16 cellular contexts compared by ENCODE assay signal in the genomic region with DNA sequence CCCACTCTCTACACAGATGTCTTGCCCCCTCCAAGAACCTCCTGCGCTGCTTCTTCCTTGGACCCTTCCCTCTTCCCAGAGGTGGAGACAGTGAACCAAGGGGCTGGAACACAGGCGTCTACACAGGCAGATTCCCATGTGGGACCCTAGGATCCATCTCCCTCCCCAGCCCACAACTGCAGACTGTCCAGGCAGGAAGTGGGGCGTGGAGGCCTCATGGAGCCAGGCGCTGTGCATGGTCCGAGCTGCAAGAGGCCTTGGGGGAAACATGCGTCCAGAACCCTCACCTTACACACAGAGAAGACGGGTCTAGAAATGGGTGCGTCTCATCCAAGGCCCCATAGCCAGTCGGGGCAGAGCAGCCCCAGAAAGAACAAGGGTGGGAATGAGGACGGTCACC.
DNase-seq lines count a peak whose midpoint lies in the region; ATAC-seq, FAIRE-seq and TF ChIP-seq lines count a peak whose summit lies in the region.
"Had no signal": no experiment of that assay in that cellular context is flagged by ENCODE, and none has a peak within 500 bp of the region (broad histone marks: within the 10 kb centered on the region; RNA-seq: fewer than 3 reads in every experiment).

No MANE protein-coding gene starts in this region.

- no peaks in the 10 kb centered on the region for H3K4me1 ChIP-seq in HUES48 (ENCODE audit: control insufficient read depth, insufficient read depth, low read length)
- peaks cover 55% of the 10 kb centered on the region for H3K4me1 ChIP-seq in keratinocyte (ENCODE audit: control insufficient read depth, extremely low read depth, insufficient read depth, low read length)

- peak overlapping the region; percentile 84 for H3K27ac Mint-ChIP-seq in WTC11
- peak overlapping the region; percentile 50 for H3K27ac Mint-ChIP-seq in stimulated activated memory B cell treated with anti-CD40 and anti-IgM and Interleukin-4, amounts not matched to agents 10 μg/mL and 1 μg/mL and 100 μg/mL, for 72 hours
- H3K27ac Mint-ChIP-seq: activated naive CD8-positive, alpha-beta T cell treated with anti-CD3 and anti-CD28 coated beads, Interleukin-2, amount 10 ng/mL, durations not matched to agents 7 days and 5 days; activated T-helper 17 cell treated with anti-CD3 and anti-CD28 coated beads, Interleukin-2, amount 50 U/mL, for 72 hours had no signal

- FAIRE-seq in keratinocyte (lab: Jason Lieb, UNC), result no peak

- H4K20me1 ChIP-seq in keratinocyte (ENCODE audit: control insufficient read depth, extremely low read depth, insufficient read depth, low read length), result no peaks in the 10 kb centered on the region

- DNase-seq in WTC11 (ENCODE audit: low spot score), result no peak
- DNase-seq in keratinocyte (ENCODE audit: low read depth, low spot score), result no peak
- DNase-seq in NCI-H82 (lab: John Stamatoyannopoulos, UW), result no peak
- DNase-seq in germinal center (ENCODE audit: low spot score), result no peak
- no peak for DNase-seq in NCI-H2107 (lab: John Stamatoyannopoulos, UW)
- DNase-seq: activated naive CD8-positive, alpha-beta T cell treated with anti-CD3 and anti-CD28 coated beads, Interleukin-2, amount 10 ng/mL, durations not matched to agents 7 days and 5 days; dorsolateral prefrontal cortex; NCI-H1105; NCI-H526 treated with DMSO at 0.1 percent for 48 hours; ovary; stomach; upper lobe of right lung had no signal

- no peak overlapping the region for H3K4me3 Mint-ChIP-seq in WTC11
- no peak overlapping the region for H3K4me3 Mint-ChIP-seq in stimulated activated memory B cell treated with anti-CD40 and anti-IgM and Interleukin-4, amounts not matched to agents 10 μg/mL and 1 μg/mL and 100 μg/mL, for 72 hours
- H3K4me3 Mint-ChIP-seq: activated naive CD8-positive, alpha-beta T cell treated with anti-CD3 and anti-CD28 coated beads, Interleukin-2, amount 10 ng/mL, durations not matched to agents 7 days and 5 days; activated T-helper 17 cell treated with anti-CD3 and anti-CD28 coated beads, Interleukin-2, amount 50 U/mL, for 72 hours had no signal

- H3K27ac ChIP-seq in HUES48 (ENCODE audit: low read depth, low read length) (peak overlapping the region; percentile 14), keratinocyte (ENCODE audit: control insufficient read depth, insufficient read depth, low read length) (peak overlapping the region; percentile 98)
- H3K27ac ChIP-seq: ovary, stomach had no signal

- no peak for TF ChIP-seq CTCF in WTC11 (IDR thresholded peaks at IDR 0.05)
- no peak for TF ChIP-seq CTCF in keratinocyte (optimal IDR thresholded peaks at IDR 0.05 in 1 of 3, IDR thresholded peaks at IDR 0.05 in 1 of 3, conservative IDR thresholded peaks at IDR 0.05 in 1 of 3; ENCODE audit: extremely low read depth in 1 of 3, insufficient read depth in 2 of 3, low read length in 3 of 3)

- CTCF ChIA-PET in WTC11 (lab: Charles Lee), result interaction anchor here (0.5 to 3.0 kb wide), 6 partner anchors 11 to 119 kb away, joined by 3 to 14 read pairs (median 5); no protein-coding TSS in a partner anchor

- H3K27me3 Mint-ChIP-seq in WTC11 (ENCODE audit: low read depth), result no peaks in the 10 kb centered on the region
- H3K27me3 Mint-ChIP-seq in stimulated activated memory B cell treated with anti-CD40 and anti-IgM and Interleukin-4, amounts not matched to agents 10 μg/mL and 1 μg/mL and 100 μg/mL, for 72 hours, result no peaks in the 10 kb centered on the region

- POLR2A ChIA-PET in WTC11 (lab: Charles Lee), result no interaction called here

- no peak overlapping the region for H2AFZ ChIP-seq in keratinocyte (ENCODE audit: control insufficient read depth, low read length)

- no peaks in the 10 kb centered on the region for H3K36me3 Mint-ChIP-seq in WTC11
- peaks cover 36% of the 10 kb centered on the region for H3K36me3 Mint-ChIP-seq in stimulated activated memory B cell treated with anti-CD40 and anti-IgM and Interleukin-4, amounts not matched to agents 10 μg/mL and 1 μg/mL and 100 μg/mL, for 72 hours
- H3K36me3 Mint-ChIP-seq: activated naive CD8-positive, alpha-beta T cell treated with anti-CD3 and anti-CD28 coated beads, Interleukin-2, amount 10 ng/mL, durations not matched to agents 7 days and 5 days had no signal

- H3K9ac ChIP-seq in HUES48 (ENCODE audit: low read depth, low read length) (no peak overlapping the region), keratinocyte (ENCODE audit: control insufficient read depth, extremely low read depth, insufficient read depth, low read length) (peak overlapping the region; percentile 86)

- H3K36me3 ChIP-seq in HUES48 (ENCODE audit: control insufficient read depth, insufficient read depth, low read length), result no peaks in the 10 kb centered on the region
- no peaks in the 10 kb centered on the region for H3K36me3 ChIP-seq in keratinocyte (ENCODE audit: control insufficient read depth in 2 of 2, extremely low read depth in 1 of 2, insufficient read depth in 2 of 2, low read length in 2 of 2)
- H3K36me3 ChIP-seq: ovary, stomach, upper lobe of right lung had no signal

- dilution Hi-C loops in keratinocyte (cut with MboI; ENCODE audit: extremely low pct_ligation_motif_present, low sequenced_read_pairs), result no loop called here

- peak overlapping the region; percentile 72 for H3K4me2 ChIP-seq in keratinocyte (ENCODE audit: control insufficient read depth, extremely low read depth, insufficient read depth, low read depth, low read length)

- H3K4me3 ChIP-seq in HUES48 (ENCODE audit: low read depth, low read length), result no peak overlapping the region
- peak overlapping the region in 1 of 3 experiments; percentile 44 for H3K4me3 ChIP-seq in keratinocyte (ENCODE audit: control insufficient read depth in 2 of 3, extremely low read depth in 1 of 3, insufficient read depth in 2 of 3, low read depth in 1 of 3, low read length in 3 of 3)
- H3K4me3 ChIP-seq: dorsolateral prefrontal cortex, ovary, stomach, upper lobe of right lung had no signal

- H3K79me2 ChIP-seq in keratinocyte (ENCODE audit: control insufficient read depth, insufficient read depth, low read length), result peaks cover 75% of the 10 kb centered on the region

- H3K27me3 ChIP-seq in HUES48 (ENCODE audit: control insufficient read depth, insufficient read depth, low read length), result no peaks in the 10 kb centered on the region
- no peaks in the 10 kb centered on the region for H3K27me3 ChIP-seq in keratinocyte (ENCODE audit: control insufficient read depth, extremely low read depth, insufficient read depth, low read length)
- H3K27me3 ChIP-seq: dorsolateral prefrontal cortex, ovary, stomach, upper lobe of right lung had no signal

- peaks cover 13% of the 10 kb centered on the region for H3K4me1 Mint-ChIP-seq in WTC11
- peaks cover 89% of the 10 kb centered on the region for H3K4me1 Mint-ChIP-seq in stimulated activated memory B cell treated with anti-CD40 and anti-IgM and Interleukin-4, amounts not matched to agents 10 μg/mL and 1 μg/mL and 100 μg/mL, for 72 hours

- H3K9me3 ChIP-seq in HUES48 (ENCODE audit: control insufficient read depth, insufficient read depth, low read length) (no peaks in the 10 kb centered on the region), keratinocyte (ENCODE audit: control insufficient read depth, low read depth, low read length) (no peaks in the 10 kb centered on the region)
- H3K9me3 ChIP-seq: ovary, stomach, upper lobe of right lung had no signal

- ATAC-seq in WTC11 (no peak), GM18517 (IDR thresholded peaks at IDR 0.05; ENCODE audit: unreplicated experiment) (no peak)
- no peak for ATAC-seq in stimulated activated memory B cell treated with anti-CD40 and anti-IgM and Interleukin-4, amounts not matched to agents 10 μg/mL and 1 μg/mL and 100 μg/mL, for 72 hours
- ATAC-seq: activated T-helper 17 cell treated with anti-CD3 and anti-CD28 coated beads, Interleukin-2, amount 50 U/mL, for 72 hours; upper lobe of right lung had no signal

- H3K9me1 ChIP-seq in keratinocyte (ENCODE audit: control insufficient read depth, extremely low read depth, insufficient read depth, low read length), result peaks cover 6% of the 10 kb centered on the region

- no peaks in the 10 kb centered on the region for H3K9me3 Mint-ChIP-seq in WTC11
- H3K9me3 Mint-ChIP-seq in stimulated activated memory B cell treated with anti-CD40 and anti-IgM and Interleukin-4, amounts not matched to agents 10 μg/mL and 1 μg/mL and 100 μg/mL, for 72 hours, result peaks cover 6% of the 10 kb centered on the region
- H3K9me3 Mint-ChIP-seq: activated naive CD8-positive, alpha-beta T cell treated with anti-CD3 and anti-CD28 coated beads, Interleukin-2, amount 10 ng/mL, durations not matched to agents 7 days and 5 days; activated T-helper 17 cell treated with anti-CD3 and anti-CD28 coated beads, Interleukin-2, amount 50 U/mL, for 72 hours had no signal

TF ChIP-seq in WTC11, 78 proteins besides CTCF, POLR2A, EP300 and RAD21 (continues in another document):
- no peak for TF ChIP-seq GTF2I (CRISPR knock-in tag; conservative IDR thresholded peaks at IDR 0.05)
- no peak for TF ChIP-seq ZBTB43 (CRISPR knock-in tag; IDR thresholded peaks at IDR 0.05)
- TF ChIP-seq TEAD4 (CRISPR knock-in tag; IDR thresholded peaks at IDR 0.05), result no peak
- no peak for TF ChIP-seq SMAD3 (CRISPR knock-in tag; IDR thresholded peaks at IDR 0.05; ENCODE audit: borderline replicate concordance)
- TF ChIP-seq ZMAT4 (CRISPR knock-in tag; IDR thresholded peaks at IDR 0.05), result no peak
- TF ChIP-seq SP1 (CRISPR knock-in tag; conservative IDR thresholded peaks at IDR 0.05), result no peak
- TF ChIP-seq RORB (CRISPR knock-in tag; IDR thresholded peaks at IDR 0.05), result no peak
